ENCODE assay signal across 8 cellular contexts in the genomic region with DNA sequence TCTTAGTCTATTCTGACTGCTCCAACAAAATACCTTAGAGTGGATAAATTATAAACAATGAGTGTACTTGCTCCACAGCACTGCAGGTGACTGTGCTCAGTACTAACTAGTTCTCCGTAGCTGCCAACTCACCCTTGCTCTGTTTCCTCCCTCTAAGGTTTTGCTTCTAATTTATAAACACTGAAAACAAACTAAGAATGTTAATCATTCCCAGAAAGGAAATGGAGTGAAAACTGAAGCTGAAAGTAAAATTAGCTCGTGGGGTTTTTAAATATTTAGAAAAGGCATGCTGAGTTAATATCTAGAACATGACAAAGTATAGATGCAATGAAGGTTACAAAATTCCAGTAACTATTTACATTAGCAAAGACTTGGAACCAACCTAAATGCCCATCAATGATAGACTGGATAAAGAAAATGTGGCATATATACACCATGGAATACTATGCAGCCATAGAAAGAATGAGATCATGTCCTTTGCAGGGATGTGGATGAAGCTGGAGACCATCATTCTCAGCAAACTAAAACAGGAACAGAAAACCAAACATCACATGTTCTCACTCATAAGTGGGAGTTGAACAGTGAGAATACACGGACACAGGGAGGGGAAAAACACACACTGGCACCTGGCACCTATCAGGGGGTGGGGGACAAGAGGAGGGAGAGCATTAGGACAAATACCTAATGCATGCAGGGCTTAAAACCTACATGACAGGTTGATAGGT.
DNase-seq lines count a peak whose midpoint lies in the region; ATAC-seq and TF ChIP-seq lines count a peak whose summit lies in the region.
"Not testable (repeated sequence)": the region's sequence is repeated elsewhere in the genome, so short reads cannot be mapped to it uniquely, and the experiment has no call there.

No MANE protein-coding gene starts in this region.

- H3K27me3 Mint-ChIP-seq in activated T-cell treated with anti-CD3 and anti-CD28 coated beads, Interleukin-2, amount 50 U/mL, for 24 hours; stimulated activated naive CD8-positive, alpha-beta T cell treated with anti-CD3 and anti-CD28 coated beads, Interleukin-15, Interleukin-2, amounts not matched to agents 100 ng/mL and 50 ng/mL, for 24 hours: not testable (repeated sequence)

- peak overlapping the region; percentile 92 for H3K27ac Mint-ChIP-seq in activated T-cell treated with anti-CD3 and anti-CD28 coated beads, Interleukin-2, amount 50 U/mL, for 24 hours
- H3K27ac Mint-ChIP-seq in stimulated activated naive CD8-positive, alpha-beta T cell treated with anti-CD3 and anti-CD28 coated beads, Interleukin-15, Interleukin-2, amounts not matched to agents 100 ng/mL and 50 ng/mL, for 24 hours = peak overlapping the region; percentile 78

- peaks cover 61% of the 10 kb centered on the region for H3K4me1 Mint-ChIP-seq in activated T-cell treated with anti-CD3 and anti-CD28 coated beads, Interleukin-2, amount 50 U/mL, for 24 hours (ENCODE audit: low read depth)
- H3K4me1 Mint-ChIP-seq in stimulated activated naive CD8-positive, alpha-beta T cell treated with anti-CD3 and anti-CD28 coated beads, Interleukin-15, Interleukin-2, amounts not matched to agents 100 ng/mL and 50 ng/mL, for 24 hours (ENCODE audit: low read depth) = peaks cover 36% of the 10 kb centered on the region

- not testable (repeated sequence) for H3K9me3 Mint-ChIP-seq in activated T-cell treated with anti-CD3 and anti-CD28 coated beads, Interleukin-2, amount 50 U/mL, for 24 hours; stimulated activated naive CD8-positive, alpha-beta T cell treated with anti-CD3 and anti-CD28 coated beads, Interleukin-15, Interleukin-2, amounts not matched to agents 100 ng/mL and 50 ng/mL, for 24 hours

- peak; percentile 48 for DNase-seq in activated T-cell treated with anti-CD3 and anti-CD28 coated beads, Interleukin-2, amount 50 U/mL, for 24 hours
- DNase-seq in fibroblast of peridontal ligament (ENCODE audit: extremely low read depth) = peak; percentile 8

- not testable (repeated sequence) for H3K36me3 Mint-ChIP-seq in activated T-cell treated with anti-CD3 and anti-CD28 coated beads, Interleukin-2, amount 50 U/mL, for 24 hours (ENCODE audit: low read depth); stimulated activated naive CD8-positive, alpha-beta T cell treated with anti-CD3 and anti-CD28 coated beads, Interleukin-15, Interleukin-2, amounts not matched to agents 100 ng/mL and 50 ng/mL, for 24 hours (ENCODE audit: low read depth)

- H3K4me3 Mint-ChIP-seq in activated T-cell treated with anti-CD3 and anti-CD28 coated beads, Interleukin-2, amount 50 U/mL, for 24 hours = peak overlapping the region; percentile 44
- not testable (repeated sequence) for H3K4me3 Mint-ChIP-seq in stimulated activated naive CD8-positive, alpha-beta T cell treated with anti-CD3 and anti-CD28 coated beads, Interleukin-15, Interleukin-2, amounts not matched to agents 100 ng/mL and 50 ng/mL, for 24 hours

- TF ChIP-seq POLR2A in GM18505 (IDR thresholded peaks at IDR 0.05; ENCODE audit: borderline replicate concordance, extremely low read depth, insufficient read depth, insufficient read length) = not testable (repeated sequence)

- ATAC-seq in GM18505 (IDR thresholded peaks at IDR 0.05; ENCODE audit: unreplicated experiment) (peak; percentile 84), GM19397 (IDR thresholded peaks at IDR 0.05; ENCODE audit: unreplicated experiment) (peak; percentile 83), GM21825 (IDR thresholded peaks at IDR 0.05; ENCODE audit: unreplicated experiment) (peak; percentile 94), HG03064 (IDR thresholded peaks at IDR 0.05; ENCODE audit: low read depth, unreplicated experiment) (peak; percentile 91), HG03565 (IDR thresholded peaks at IDR 0.05; ENCODE audit: unreplicated experiment) (peak; percentile 74)

Comparison
In these comparisons a context has a peak if more than half of its experiments do, and no peak if none do; other contexts are left out.
1. Peak in every context shown above with its lines: DNase-seq and ATAC-seq.